ENCODE assay signal across 1 cellular context in genomic region chr10:132306951-132307751, GRCh38.
TF ChIP-seq lines count a peak whose summit lies in the region.

No MANE protein-coding gene starts in this region.

TF ChIP-seq in HepG2, 621 proteins besides CTCF, POLR2A, EP300 and RAD21 (continued from another document and continues in another):
- TF ChIP-seq, protein P1, sequence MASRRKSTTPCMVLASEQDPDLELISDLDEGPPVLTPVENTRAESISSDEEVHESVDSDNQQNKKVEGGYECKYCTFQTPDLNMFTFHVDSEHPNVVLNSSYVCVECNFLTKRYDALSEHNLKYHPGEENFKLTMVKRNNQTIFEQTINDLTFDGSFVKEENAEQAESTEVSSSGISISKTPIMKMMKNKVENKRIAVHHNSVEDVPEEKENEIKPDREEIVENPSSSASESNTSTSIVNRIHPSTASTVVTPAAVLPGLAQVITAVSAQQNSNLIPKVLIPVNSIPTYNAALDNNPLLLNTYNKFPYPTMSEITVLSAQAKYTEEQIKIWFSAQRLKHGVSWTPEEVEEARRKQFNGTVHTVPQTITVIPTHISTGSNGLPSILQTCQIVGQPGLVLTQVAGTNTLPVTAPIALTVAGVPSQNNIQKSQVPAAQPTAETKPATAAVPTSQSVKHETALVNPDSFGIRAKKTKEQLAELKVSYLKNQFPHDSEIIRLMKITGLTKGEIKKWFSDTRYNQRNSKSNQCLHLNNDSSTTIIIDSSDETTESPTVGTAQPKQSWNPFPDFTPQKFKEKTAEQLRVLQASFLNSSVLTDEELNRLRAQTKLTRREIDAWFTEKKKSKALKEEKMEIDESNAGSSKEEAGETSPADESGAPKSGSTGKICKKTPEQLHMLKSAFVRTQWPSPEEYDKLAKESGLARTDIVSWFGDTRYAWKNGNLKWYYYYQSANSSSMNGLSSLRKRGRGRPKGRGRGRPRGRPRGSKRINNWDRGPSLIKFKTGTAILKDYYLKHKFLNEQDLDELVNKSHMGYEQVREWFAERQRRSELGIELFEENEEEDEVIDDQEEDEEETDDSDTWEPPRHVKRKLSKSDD (CRISPR knock-in tag; IDR thresholded peaks at IDR 0.05; ENCODE audit: low read depth): 0 out of 2 replicates have a peak, but pooled peaks have one; percentile 6
- TF ChIP-seq ZNF563 (CRISPR knock-in tag; IDR thresholded peaks at IDR 0.05) (peak; percentile 20; the same call in 1 of the 2 replicates), PAF1 (CRISPR knock-in tag; IDR thresholded peaks at IDR 0.05) (no peak), TFAP4 (IDR thresholded peaks at IDR 0.05; ENCODE audit: borderline replicate concordance, low read depth) (peak; percentile 50; the same call in 1 of the 2 replicates), KMT2A (CRISPR knock-in tag; IDR thresholded peaks at IDR 0.05) (0 out of 2 replicates have a peak, but pooled peaks have one; percentile 23), MTA1 (CRISPR knock-in tag; IDR thresholded peaks at IDR 0.05; ENCODE audit: borderline replicate concordance) (peak; percentile 21; the same call in 1 of the 2 replicates), ZNF263 (CRISPR knock-in tag; IDR thresholded peaks at IDR 0.05) (peak; percentile 80), SIN3A (IDR thresholded peaks at IDR 0.05; ENCODE audit: borderline replicate concordance, low read depth, low read length) (0 out of 2 replicates have a peak, but pooled peaks have one; percentile 27), ZNF333 (CRISPR knock-in tag; IDR thresholded peaks at IDR 0.05; ENCODE audit: borderline replicate concordance) (peak; percentile 38; the same call in 1 of the 2 replicates), CAMTA2 (CRISPR knock-in tag; IDR thresholded peaks at IDR 0.05; ENCODE audit: borderline replicate concordance) (0 out of 2 replicates have a peak, but pooled peaks have one; percentile 46), ZNF777 (CRISPR knock-in tag; IDR thresholded peaks at IDR 0.05) (peak; percentile 72; the same call in 1 of the 2 replicates), POGK (CRISPR knock-in tag; conservative IDR thresholded peaks at IDR 0.05) (0 out of 2 replicates have a peak, but pooled peaks have one; percentile 20), STAG1 (CRISPR knock-in tag; IDR thresholded peaks at IDR 0.05) (peak; percentile 13; the same call in 1 of the 2 replicates), PRDM15 (CRISPR knock-in tag; IDR thresholded peaks at IDR 0.05) (no peak), RBFOX2 (IDR thresholded peaks at IDR 0.05; ENCODE audit: low read depth, low read length) (0 out of 2 replicates have a peak, but pooled peaks have one; percentile 15), ZFY (CRISPR knock-in tag; IDR thresholded peaks at IDR 0.05) (peak; percentile 51; the same call in 1 of the 2 replicates), ZNF142 (CRISPR knock-in tag; IDR thresholded peaks at IDR 0.05) (peak; percentile 89), ZIK1 (CRISPR knock-in tag; IDR thresholded peaks at IDR 0.05; ENCODE audit: borderline replicate concordance, low read depth) (0 out of 2 replicates have a peak, but pooled peaks have one; percentile 23), ZNF512B (CRISPR knock-in tag; IDR thresholded peaks at IDR 0.05; ENCODE audit: borderline replicate concordance) (no peak), ZNF788 (CRISPR knock-in tag; IDR thresholded peaks at IDR 0.05; ENCODE audit: borderline replicate concordance) (peak; percentile 68; the same call in 1 of the 2 replicates), MXI1 (IDR thresholded peaks at IDR 0.05; ENCODE audit: borderline replicate concordance, low read depth, low read length) (peak; percentile 86; the same call in 2 of the 3 replicates), TAF1 (CRISPR knock-in tag; IDR thresholded peaks at IDR 0.05) (no peak), ZNF367 (CRISPR knock-in tag; IDR thresholded peaks at IDR 0.05; ENCODE audit: borderline replicate concordance) (no peak), KLF6 (CRISPR knock-in tag; IDR thresholded peaks at IDR 0.05) (0 out of 2 replicates have a peak, but pooled peaks have one; percentile 14), KDM5B (CRISPR knock-in tag; IDR thresholded peaks at IDR 0.05; ENCODE audit: borderline replicate concordance) (0 out of 2 replicates have a peak, but pooled peaks have one; percentile 18), CEBPB (IDR thresholded peaks at IDR 0.05; ENCODE audit: borderline replicate concordance, low read depth, low read length) (peak; percentile 17; the same call in 1 of the 2 replicates), PHF21A (CRISPR knock-in tag; IDR thresholded peaks at IDR 0.05) (peak; percentile 26; the same call in 1 of the 2 replicates)
- TF ChIP-seq, protein P2, sequence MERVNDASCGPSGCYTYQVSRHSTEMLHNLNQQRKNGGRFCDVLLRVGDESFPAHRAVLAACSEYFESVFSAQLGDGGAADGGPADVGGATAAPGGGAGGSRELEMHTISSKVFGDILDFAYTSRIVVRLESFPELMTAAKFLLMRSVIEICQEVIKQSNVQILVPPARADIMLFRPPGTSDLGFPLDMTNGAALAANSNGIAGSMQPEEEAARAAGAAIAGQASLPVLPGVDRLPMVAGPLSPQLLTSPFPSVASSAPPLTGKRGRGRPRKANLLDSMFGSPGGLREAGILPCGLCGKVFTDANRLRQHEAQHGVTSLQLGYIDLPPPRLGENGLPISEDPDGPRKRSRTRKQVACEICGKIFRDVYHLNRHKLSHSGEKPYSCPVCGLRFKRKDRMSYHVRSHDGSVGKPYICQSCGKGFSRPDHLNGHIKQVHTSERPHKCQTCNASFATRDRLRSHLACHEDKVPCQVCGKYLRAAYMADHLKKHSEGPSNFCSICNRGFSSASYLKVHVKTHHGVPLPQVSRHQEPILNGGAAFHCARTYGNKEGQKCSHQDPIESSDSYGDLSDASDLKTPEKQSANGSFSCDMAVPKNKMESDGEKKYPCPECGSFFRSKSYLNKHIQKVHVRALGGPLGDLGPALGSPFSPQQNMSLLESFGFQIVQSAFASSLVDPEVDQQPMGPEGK (CRISPR knock-in tag; IDR thresholded peaks at IDR 0.05): 0 out of 2 replicates have a peak, but pooled peaks have one; percentile 10
